In genomic region chr20:58971429-58971828, GRCh38 we compare ENCODE assay signal across 34 cellular contexts. TPM values are rescaled to one million over a fixed set of nuclear protein-coding genes. Genes with fewer than 3 reads are reported as not detected.
"Had no signal": no experiment of that assay in that cellular context is flagged by ENCODE, and none has a peak within 500 bp of the region (broad histone marks: within the 10 kb centered on the region; RNA-seq: fewer than 3 reads in every experiment).

No MANE protein-coding gene starts in this region.

- ATAC-seq: activated CD4-positive, alpha-beta T cell treated with anti-CD3 and anti-CD28 coated beads for 36 hours; activated CD8-positive, alpha-beta T cell treated with anti-CD3 and anti-CD28 coated beads, Interleukin-2, amount 10 ng/mL, durations not matched to agents 7 days and 5 days; activated T-cell treated with anti-CD3 and anti-CD28 coated beads, Interleukin-2, amount 50 U/mL, for 4 hours; activated T-helper 17 cell treated with anti-CD3 and anti-CD28 coated beads, Interleukin-2, amount 50 U/mL, for 72 hours; effector memory CD8-positive, alpha-beta T cell; gastroesophageal sphincter; T-cell had no signal

- H3K27ac Mint-ChIP-seq: activated CD4-positive, alpha-beta memory T cell treated with anti-CD3 and anti-CD28 coated beads for 36 hours; activated CD4-positive, alpha-beta T cell treated with anti-CD3 and anti-CD28 coated beads for 36 hours; activated CD4-positive, alpha-beta T cell treated with anti-CD3 and anti-CD28 coated beads, Interleukin-2, amount 10 ng/mL, durations not matched to agents 24 days and 14 days; activated CD8-positive, alpha-beta T cell treated with anti-CD3 and anti-CD28 coated beads, Interleukin-2, amount 10 ng/mL, durations not matched to agents 7 days and 5 days; activated naive CD8-positive, alpha-beta T cell; activated T-helper 17 cell treated with anti-CD3 and anti-CD28 coated beads, Interleukin-2, amount 50 U/mL, for 72 hours; dendritic cell treated with granulocyte-macrophage colony-stimulating factor and Interleukin-4, amounts not matched to agents 40 ng/mL and 50 ng/mL, for 4 days; T-cell; T-helper 1 cell treated with Interleukin-12 subunit alpha and Interleukin-12 subunit beta and Interleukin-4 antibody, amounts not matched to agents 30 μg/mL and 1 μg/mL, for 36 hours had no signal

- H3K27me3 ChIP-seq: brain microvascular endothelial cell, dorsolateral prefrontal cortex, gastroesophageal sphincter had no signal

- H3K27me3 Mint-ChIP-seq: activated CD4-positive, alpha-beta memory T cell treated with anti-CD3 and anti-CD28 coated beads for 36 hours; activated CD4-positive, alpha-beta T cell treated with anti-CD3 and anti-CD28 coated beads for 36 hours; activated naive CD8-positive, alpha-beta T cell; activated T-helper 17 cell treated with anti-CD3 and anti-CD28 coated beads, Interleukin-2, amount 50 U/mL, for 72 hours had no signal

- H3K4me3 Mint-ChIP-seq: activated CD4-positive, alpha-beta memory T cell treated with anti-CD3 and anti-CD28 coated beads for 36 hours; activated CD4-positive, alpha-beta T cell treated with anti-CD3 and anti-CD28 coated beads for 36 hours; activated CD4-positive, alpha-beta T cell treated with anti-CD3 and anti-CD28 coated beads, Interleukin-2, amount 10 ng/mL, durations not matched to agents 24 days and 14 days; activated CD8-positive, alpha-beta T cell treated with anti-CD3 and anti-CD28 coated beads, Interleukin-2, amount 10 ng/mL, durations not matched to agents 7 days and 5 days; activated naive CD8-positive, alpha-beta T cell; activated T-cell treated with anti-CD3 and anti-CD28 coated beads, Interleukin-2, amount 50 U/mL, for 4 hours; activated T-helper 17 cell treated with anti-CD3 and anti-CD28 coated beads, Interleukin-2, amount 50 U/mL, for 72 hours; central memory CD8-positive, alpha-beta T cell; dendritic cell treated with granulocyte-macrophage colony-stimulating factor and Interleukin-4, amounts not matched to agents 40 ng/mL and 50 ng/mL, for 4 days; effector memory CD8-positive, alpha-beta T cell; T-cell; T-helper 1 cell treated with Interleukin-12 subunit alpha and Interleukin-12 subunit beta and Interleukin-4 antibody, amounts not matched to agents 30 μg/mL and 1 μg/mL, for 36 hours had no signal

- H3K9me3 Mint-ChIP-seq: central memory CD8-positive, alpha-beta T cell; effector memory CD8-positive, alpha-beta T cell had no signal

- H3K4me1 ChIP-seq: esophagus squamous epithelium, gastroesophageal sphincter had no signal

- H3K4me1 Mint-ChIP-seq: activated CD4-positive, alpha-beta T cell treated with anti-CD3 and anti-CD28 coated beads for 36 hours; activated CD4-positive, alpha-beta T cell treated with anti-CD3 and anti-CD28 coated beads, Interleukin-2, amount 10 ng/mL, durations not matched to agents 24 days and 14 days; activated T-helper 17 cell treated with anti-CD3 and anti-CD28 coated beads, Interleukin-2, amount 50 U/mL, for 72 hours; central memory CD8-positive, alpha-beta T cell; T-cell had no signal

- DNase-seq: activated CD4-positive, alpha-beta memory T cell treated with anti-CD3 and anti-CD28 coated beads for 36 hours; activated CD4-positive, alpha-beta T cell treated with anti-CD3 and anti-CD28 coated beads for 36 hours; activated CD4-positive, alpha-beta T cell treated with anti-CD3 and anti-CD28 coated beads, Interleukin-2, amount 10 ng/mL, durations not matched to agents 24 days and 14 days; activated CD4-positive, CD25-positive, alpha-beta regulatory T cell; activated CD4-positive, CD25-positive, alpha-beta regulatory T cell treated with anti-CD3 and anti-CD28 coated beads, Interleukin-2, amount 50 U/mL, for 72 hours; activated CD8-positive, alpha-beta T cell treated with anti-CD3 and anti-CD28 coated beads, Interleukin-2, amount 10 ng/mL, durations not matched to agents 7 days and 5 days; activated effector memory CD4-positive, alpha-beta T cell treated with Interleukin-2 at 50 U/mL for 16 hours; activated gamma-delta T cell treated with Interleukin-2 at 50 U/mL for 16 hours; activated naive CD4-positive, alpha-beta T cell treated with anti-CD3 and anti-CD28 coated beads, Interleukin-2, amount 50 U/mL, for 16 hours; activated naive CD4-positive, alpha-beta T cell treated with Interleukin-2 at 50 U/mL for 16 hours; activated T-cell treated with anti-CD3 and anti-CD28 coated beads, Interleukin-2, amount 50 U/mL, for 4 hours; amniotic stem cell; anterior cingulate cortex; brain microvascular endothelial cell; dorsolateral prefrontal cortex; effector CD4-positive, alpha-beta T cell; effector memory CD8-positive, alpha-beta T cell; esophagus squamous epithelium; foreskin melanocyte; T-cell had no signal

- H3K27ac ChIP-seq: brain microvascular endothelial cell, coronary artery, dorsolateral prefrontal cortex, epithelial cell of prostate, esophagus squamous epithelium, gastroesophageal sphincter had no signal

- H3K36me3 ChIP-seq: brain microvascular endothelial cell, esophagus squamous epithelium, gastroesophageal sphincter had no signal

- H3K36me3 Mint-ChIP-seq: activated CD4-positive, alpha-beta memory T cell treated with anti-CD3 and anti-CD28 coated beads for 36 hours had no signal

- H3K4me3 ChIP-seq: coronary artery, dorsolateral prefrontal cortex, esophagus squamous epithelium, gastroesophageal sphincter had no signal

RNA-seq across cellular contexts. Expression of gene TUBB1, which starts 47.8 kb away (rescaled TPM):
- total RNA-seq: activated CD4-positive, alpha-beta memory T cell treated with anti-CD3 and anti-CD28 coated beads for 36 hours; activated CD4-positive, alpha-beta T cell treated with anti-CD3 and anti-CD28 coated beads for 36 hours; activated CD4-positive, alpha-beta T cell treated with anti-CD3 and anti-CD28 coated beads, Interleukin-2, amount 10 ng/mL, durations not matched to agents 24 days and 14 days; activated CD8-positive, alpha-beta T cell treated with anti-CD3 and anti-CD28 coated beads, Interleukin-2, amount 10 ng/mL, durations not matched to agents 7 days and 5 days; activated T-cell treated with anti-CD3 and anti-CD28 coated beads, Interleukin-2, amount 50 U/mL, for 4 hours; astrocyte; bronchial epithelial cell; endothelial cell of umbilical vein; fibroblast of villous mesenchyme; glomerular endothelial cell had no signal
- polyA plus RNA-seq: fibroblast of lung had no signal
